Comparison of ENCODE assay signal across 1 cellular context in genomic region chrX:1392376-1393130, GRCh38.
TF ChIP-seq lines count a peak whose summit lies in the region.

No MANE protein-coding gene starts in this region.

TF ChIP-seq in HepG2, 621 proteins besides CTCF, POLR2A, EP300 and RAD21 (continued from another document and continues in another):
- TF ChIP-seq ZNF407 (CRISPR knock-in tag; IDR thresholded peaks at IDR 0.05; ENCODE audit: not compliant biosample characterization): peak; percentile 5
- TF ChIP-seq ZSCAN20 (CRISPR knock-in tag; IDR thresholded peaks at IDR 0.05; ENCODE audit: borderline replicate concordance): 0 out of 2 replicates have a peak, but pooled peaks have one; percentile 63
- TF ChIP-seq TFDP2 (CRISPR knock-in tag; IDR thresholded peaks at IDR 0.05): peak; percentile 42; the same call in 1 of the 2 replicates
- peak; percentile 99 for TF ChIP-seq ZNF746 (CRISPR knock-in tag; IDR thresholded peaks at IDR 0.05)
- TF ChIP-seq ZXDC (CRISPR knock-in tag; IDR thresholded peaks at IDR 0.05): peak; percentile 63; the same call in 1 of the 2 replicates
- TF ChIP-seq HNRNPK (IDR thresholded peaks at IDR 0.05; ENCODE audit: low read depth, low read length, poor library complexity, severe bottlenecking): peak; percentile 99
- peak; percentile 92; the same call in 1 of the 2 replicates for TF ChIP-seq ZSCAN25 (CRISPR knock-in tag; IDR thresholded peaks at IDR 0.05)
- no peak; the same call in 1 of the 2 replicates for TF ChIP-seq ZNF761 (CRISPR knock-in tag; conservative IDR thresholded peaks at IDR 0.05)
- TF ChIP-seq SOX13 (IDR thresholded peaks at IDR 0.05): no peak
- TF ChIP-seq SOX13 (CRISPR knock-in tag; conservative IDR thresholded peaks at IDR 0.05 in 1 of 2, IDR thresholded peaks at IDR 0.05 in 1 of 2): peak in 1 of 2 experiments; percentile 42; a peak in 2 of 4 replicates
- peak; percentile 44; the same call in 1 of the 2 replicates for TF ChIP-seq ZNF333 (CRISPR knock-in tag; IDR thresholded peaks at IDR 0.05; ENCODE audit: borderline replicate concordance)
- peak; percentile 87 for TF ChIP-seq RNF2 (conservative IDR thresholded peaks at IDR 0.05; ENCODE audit: low read depth)
- TF ChIP-seq ZBTB37 (CRISPR knock-in tag; IDR thresholded peaks at IDR 0.05): no peak
- TF ChIP-seq ZNF850 (CRISPR knock-in tag; conservative IDR thresholded peaks at IDR 0.05): 0 out of 2 replicates have a peak, but pooled peaks have one; percentile 61
- no peak for TF ChIP-seq ZNF891 (CRISPR knock-in tag; IDR thresholded peaks at IDR 0.05)
- TF ChIP-seq HNF4A (CRISPR knock-in tag; IDR thresholded peaks at IDR 0.05): peak; percentile 55
- TF ChIP-seq TCF12 (IDR thresholded peaks at IDR 0.05): no peak
- peak; percentile 39; the same call in 1 of the 2 replicates for TF ChIP-seq TCF12 (CRISPR knock-in tag; IDR thresholded peaks at IDR 0.05)
- peak; percentile 25; the same call in 1 of the 2 replicates for TF ChIP-seq ZNF451 (CRISPR knock-in tag; IDR thresholded peaks at IDR 0.05)
- peak; percentile 82 for TF ChIP-seq RARA (CRISPR knock-in tag; IDR thresholded peaks at IDR 0.05)
- no peak for TF ChIP-seq SOX6 (IDR thresholded peaks at IDR 0.05)
- TF ChIP-seq SOX6 (CRISPR knock-in tag; IDR thresholded peaks at IDR 0.05): peak; percentile 31; the same call in 1 of the 2 replicates
- TF ChIP-seq ZNF784 (CRISPR knock-in tag; IDR thresholded peaks at IDR 0.05; ENCODE audit: borderline replicate concordance): no peak
- peak; percentile 53; the same call in 1 of the 2 replicates for TF ChIP-seq PCBP1 (IDR thresholded peaks at IDR 0.05; ENCODE audit: borderline replicate concordance, low read depth, low read length)
- 0 out of 2 replicates have a peak, but pooled peaks have one; percentile 7 for TF ChIP-seq BCL6 (CRISPR knock-in tag; IDR thresholded peaks at IDR 0.05)
- no peak for TF ChIP-seq PAF1 (CRISPR knock-in tag; IDR thresholded peaks at IDR 0.05)
- TF ChIP-seq ZNF713 (CRISPR knock-in tag; IDR thresholded peaks at IDR 0.05): peak; percentile 2; the same call in 1 of the 2 replicates
- peak; percentile 90 for TF ChIP-seq ZNF740 (CRISPR knock-in tag; IDR thresholded peaks at IDR 0.05)
- TF ChIP-seq ZBTB43 (CRISPR knock-in tag; conservative IDR thresholded peaks at IDR 0.05): 0 out of 2 replicates have a peak, but pooled peaks have one; percentile 30
- TF ChIP-seq CEBPB (IDR thresholded peaks at IDR 0.05; ENCODE audit: borderline replicate concordance, low read depth, low read length): no peak
- 0 out of 2 replicates have a peak, but pooled peaks have one; percentile 38 for TF ChIP-seq ZNF256 (CRISPR knock-in tag; conservative IDR thresholded peaks at IDR 0.05)
- TF ChIP-seq SNAPC2 (CRISPR knock-in tag; IDR thresholded peaks at IDR 0.05): 0 out of 2 replicates have a peak, but pooled peaks have one; percentile 17
- peak; percentile 75; the same call in 1 of the 2 replicates for TF ChIP-seq NFAT5 (CRISPR knock-in tag; IDR thresholded peaks at IDR 0.05)
- no peak for TF ChIP-seq ZNF337 (CRISPR knock-in tag; IDR thresholded peaks at IDR 0.05; ENCODE audit: borderline replicate concordance, low read depth)
- TF ChIP-seq SP4 (CRISPR knock-in tag; IDR thresholded peaks at IDR 0.05): peak; percentile 83; the same call in 1 of the 2 replicates
- TF ChIP-seq CBX1 (IDR thresholded peaks at IDR 0.05; ENCODE audit: low read depth): no peak
- TF ChIP-seq ZNF563 (CRISPR knock-in tag; IDR thresholded peaks at IDR 0.05): peak; percentile 78
- TF ChIP-seq ZNF749 (CRISPR knock-in tag; IDR thresholded peaks at IDR 0.05; ENCODE audit: borderline replicate concordance): peak; percentile 21; the same call in 1 of the 2 replicates
